8 cellular contexts compared by ENCODE assay signal in the genomic region with DNA sequence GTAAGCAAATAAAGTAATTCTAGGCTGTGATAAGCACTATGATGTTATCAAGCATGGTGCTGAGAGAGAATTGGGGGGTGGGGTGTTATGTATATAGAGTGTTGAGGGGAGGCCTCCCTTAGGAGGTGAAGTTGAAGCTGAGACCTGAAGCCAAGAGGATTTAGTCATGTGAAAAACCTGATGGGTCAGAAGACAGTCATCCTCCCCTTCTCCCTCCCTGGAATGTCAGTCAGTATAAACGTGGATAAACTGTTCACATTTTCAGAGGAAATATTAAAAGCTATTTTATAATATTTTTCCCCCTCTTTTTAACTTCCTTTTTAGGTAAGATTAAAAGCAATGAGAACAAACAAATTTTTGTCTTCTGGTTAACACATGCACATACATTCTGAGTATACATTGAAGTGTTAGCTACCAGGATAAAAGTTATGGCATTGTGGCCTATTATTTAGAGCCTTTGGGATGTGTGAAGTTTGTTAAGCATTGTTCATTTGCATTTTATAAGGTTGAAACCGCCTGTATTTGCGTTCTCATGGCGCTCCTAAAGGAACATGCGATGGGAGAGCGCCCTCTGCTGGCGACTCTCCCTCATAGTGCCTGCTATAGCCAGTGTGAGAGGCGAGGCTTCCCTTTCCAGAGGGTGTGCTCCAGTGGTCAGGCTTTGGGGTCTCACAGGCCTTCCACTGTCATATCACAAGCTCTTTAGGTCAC. TPM values are rescaled to one million over a fixed set of nuclear protein-coding genes. Genes with fewer than 3 reads are reported as not detected.
DNase-seq lines count a peak whose midpoint lies in the region; ATAC-seq and TF ChIP-seq lines count a peak whose summit lies in the region.

No MANE protein-coding gene starts in this region.

- ATAC-seq in GM19035 (IDR thresholded peaks at IDR 0.05; ENCODE audit: unreplicated experiment), result peak; percentile 72
- peak; percentile 80 for ATAC-seq in activated naive CD8-positive, alpha-beta T cell treated with anti-CD3 and anti-CD28 coated beads, Interleukin-2, amount 10 ng/mL, durations not matched to agents 7 days and 5 days (ENCODE audit: low read depth)

- DNase-seq in AG08395 (ENCODE audit: low spot score) (peak; percentile 79), MV-4-11 (lab: John Stamatoyannopoulos, UW) (peak; percentile 67), cardiac muscle cell (ENCODE audit: low read depth in 1 of 2, low spot score in 1 of 2) (peak; percentile 85 to 87), posterior cingulate gyrus (peak; percentile 71 to 97 (median 86)), transverse colon (peak; percentile 91)
- DNase-seq in activated naive CD8-positive, alpha-beta T cell treated with anti-CD3 and anti-CD28 coated beads, Interleukin-2, amount 10 ng/mL, durations not matched to agents 7 days and 5 days, result peak; percentile 83

- H3K9ac ChIP-seq in SU-DHL-6 (ENCODE audit: low read length), result peak overlapping the region; percentile 20

- no peaks in the 10 kb centered on the region for H4K20me1 ChIP-seq in SU-DHL-6 (ENCODE audit: low read depth, low read length)

- H3K4me1 ChIP-seq in cardiac muscle cell (ENCODE audit: low read depth), result peaks cover 20% of the 10 kb centered on the region
- H3K4me1 ChIP-seq in transverse colon, result peaks cover 0 to 27% (median 24%) of the 10 kb centered on the region in 4 donors

- 0% methylated on average over 1 to 8 of the region's 8 CpGs for WGBS in transverse colon (ENCODE audit: low coverage in 1 of 2), 2 donors

- H3K4me3 ChIP-seq in SU-DHL-6 (ENCODE audit: insufficient read depth, low read length, poor library complexity, severe bottlenecking) (no peak overlapping the region), cardiac muscle cell (no peak overlapping the region), transverse colon (peak overlapping the region in 1 of 4 donors; percentile 18)

- no peak overlapping the region for H3K4me3 Mint-ChIP-seq in activated naive CD8-positive, alpha-beta T cell treated with anti-CD3 and anti-CD28 coated beads, Interleukin-2, amount 10 ng/mL, durations not matched to agents 7 days and 5 days

- peaks cover 12% of the 10 kb centered on the region for H3K36me3 ChIP-seq in SU-DHL-6 (ENCODE audit: low read length)
- peaks cover 4% of the 10 kb centered on the region for H3K36me3 ChIP-seq in cardiac muscle cell
- H3K36me3 ChIP-seq in transverse colon, result no peaks in the 10 kb centered on the region

- no peaks in the 10 kb centered on the region for H3K9me2 ChIP-seq in SU-DHL-6 (replicated peaks; ENCODE audit: insufficient read depth, low read length)

- H3K9me3 Mint-ChIP-seq in activated naive CD8-positive, alpha-beta T cell treated with anti-CD3 and anti-CD28 coated beads, Interleukin-2, amount 10 ng/mL, durations not matched to agents 7 days and 5 days, result no peaks in the 10 kb centered on the region

- TF ChIP-seq EP300 in transverse colon (IDR thresholded peaks at IDR 0.05; ENCODE audit: low read depth), result no peak

- H3K4me2 ChIP-seq in SU-DHL-6 (ENCODE audit: low read depth, low read length, poor library complexity, severe bottlenecking), result peak overlapping the region; percentile 39

- H3K27ac ChIP-seq in SU-DHL-6 (ENCODE audit: low read depth, low read length) (peak overlapping the region; percentile 61), cardiac muscle cell (peak overlapping the region; percentile 1), transverse colon (peak overlapping the region; percentile 69 to 84 (median 82))

- no peak overlapping the region for H3K27ac Mint-ChIP-seq in activated naive CD8-positive, alpha-beta T cell treated with anti-CD3 and anti-CD28 coated beads, Interleukin-2, amount 10 ng/mL, durations not matched to agents 7 days and 5 days

- TF ChIP-seq CTCF in SU-DHL-6 (IDR thresholded peaks at IDR 0.05; ENCODE audit: insufficient read depth, low read length, poor library complexity, severe bottlenecking) (peak; percentile 99), cardiac muscle cell (IDR thresholded peaks at IDR 0.05; ENCODE audit: low read depth, low read length) (peak; percentile 86), transverse colon (IDR thresholded peaks at IDR 0.05) (peak; percentile 94 to 98 (median 96))

- no peak for TF ChIP-seq POLR2A in transverse colon (IDR thresholded peaks at IDR 0.05)

- peaks cover 27% of the 10 kb centered on the region for H3F3A ChIP-seq in SU-DHL-6 (ENCODE audit: insufficient read depth)

- H3K27me3 Mint-ChIP-seq in activated naive CD8-positive, alpha-beta T cell treated with anti-CD3 and anti-CD28 coated beads, Interleukin-2, amount 10 ng/mL, durations not matched to agents 7 days and 5 days, result no peaks in the 10 kb centered on the region

- in situ Hi-C loops in transverse colon (cut with MboI; ENCODE audit: low pct_ligation_motif_present in 1 of 4, low pct_unique_long_range_greater_than_20kb in 1 of 4, low sequenced_read_pairs in 3 of 4), result loop anchor here in 3 of 4 donors (5.0 to 10.0 kb wide), 2 partner anchors 68 to 70 kb away; a partner anchor contains a TSS

- no peaks in the 10 kb centered on the region for H3K27me3 ChIP-seq in SU-DHL-6 (ENCODE audit: low read length)
- no peaks in the 10 kb centered on the region for H3K27me3 ChIP-seq in cardiac muscle cell
- no peaks in the 10 kb centered on the region for H3K27me3 ChIP-seq in transverse colon

- H3K36me3 Mint-ChIP-seq in activated naive CD8-positive, alpha-beta T cell treated with anti-CD3 and anti-CD28 coated beads, Interleukin-2, amount 10 ng/mL, durations not matched to agents 7 days and 5 days, result peaks cover 3% of the 10 kb centered on the region

- no peaks in the 10 kb centered on the region for H3K79me2 ChIP-seq in SU-DHL-6 (ENCODE audit: insufficient read depth, low read length)

- H3K9me3 ChIP-seq in SU-DHL-6 (ENCODE audit: insufficient read depth, low read length) (no peaks in the 10 kb centered on the region), cardiac muscle cell (ENCODE audit: low read depth) (no peaks in the 10 kb centered on the region), transverse colon (no peaks in the 10 kb centered on the region)

- H3K4me1 Mint-ChIP-seq in activated naive CD8-positive, alpha-beta T cell treated with anti-CD3 and anti-CD28 coated beads, Interleukin-2, amount 10 ng/mL, durations not matched to agents 7 days and 5 days, result peaks cover 16% of the 10 kb centered on the region

- POLR2A ChIA-PET in activated naive CD8-positive, alpha-beta T cell treated with anti-CD3 and anti-CD28 coated beads, Interleukin-2, amount 10 ng/mL, durations not matched to agents 7 days and 5 days (lab: Charles Lee), result interaction anchor here (0.8 to 4.0 kb wide), 4 partner anchors 26 to 67 kb away, joined by 4 to 32 read pairs (median 6); a partner anchor contains a TSS

- intact Hi-C loops in posterior cingulate gyrus (cut with DNase I) (loop anchor here (1.0 kb wide), 1 partner anchor 68 kb away; a partner anchor contains a TSS), transverse colon (cut with DNase I; ENCODE audit: low total_unique reads) (loop anchor here (1.0 kb wide), 1 partner anchor 68 kb away; a partner anchor contains a TSS)

- peak overlapping the region; percentile 60 for H2AFZ ChIP-seq in SU-DHL-6 (ENCODE audit: low read depth, low read length, severe bottlenecking)

RNA-seq across cellular contexts. Expression of a gene that starts 35.4 kb away (rescaled TPM):
- 10 to 100 TPM; 40.5 to 41.6 TPM for total RNA-seq in activated naive CD8-positive, alpha-beta T cell treated with anti-CD3 and anti-CD28 coated beads, Interleukin-2, amount 10 ng/mL, durations not matched to agents 7 days and 5 days
- 1.7 and 2.3 TPM in 2 replicates for total RNA-seq in cardiac muscle cell
- 1.1 and 3.8 TPM in 2 replicates for polyA plus RNA-seq in cardiac muscle cell
- 100 to 1,000 TPM in 3 of 4 donors, 10 to 100 TPM in 1; 67.7 to 200 (median 146) TPM for total RNA-seq in transverse colon

Comparison
In these comparisons a context has a peak if more than half of its experiments do, and no peak if none do; other contexts are left out.
1. H3K27ac ChIP-seq: peak in every context shown above with its lines; median percentile 82 in transverse colon; 61 in SU-DHL-6; 1 in cardiac muscle cell.
2. RNA of a gene that starts 35.4 kb away (total RNA-seq): 67.7 to 200 TPM in transverse colon and 40.5 to 41.6 TPM in activated naive CD8-positive, alpha-beta T cell treated with anti-CD3 and anti-CD28 coated beads, Interleukin-2, amount 10 ng/mL, durations not matched to agents 7 days and 5 days; 1.7 to 2.3 TPM in cardiac muscle cell; every median in the first group is over 10 times any median in the second.
3. Peak in every context shown above with its lines, with median percentiles within 50 percentile points of each other: DNase-seq and CTCF ChIP-seq.